In genomic region chr7:73884867-73885422, GRCh38 we compare ENCODE assay signal across 4 cellular contexts. TPM values are rescaled to one million over a fixed set of nuclear protein-coding genes. Genes with fewer than 3 reads are reported as not detected.
"Had no signal": no experiment of that assay in that cellular context is flagged by ENCODE, and none has a peak within 500 bp of the region (broad histone marks: within the 10 kb centered on the region; RNA-seq: fewer than 3 reads in every experiment).

No MANE protein-coding gene starts in this region.

RNA-seq across cellular contexts. Expression of gene TMEM270, which starts 24.0 kb away (rescaled TPM):
- total RNA-seq: GM23248, H4, H7, HepG2 had no signal

RNA-seq across cellular contexts. Expression of gene CLDN4, which starts 54.1 kb away (rescaled TPM):
- total RNA-seq: GM23248 had no signal
